In genomic region chr10:5588603-5589002, GRCh38 we compare ENCODE assay signal across 1 cellular context.
TF ChIP-seq lines count a peak whose summit lies in the region.

No MANE protein-coding gene starts in this region.

TF ChIP-seq in H1, 55 proteins besides CTCF, POLR2A, EP300 and RAD21:
- TF ChIP-seq KDM4A (IDR thresholded peaks at IDR 0.05; ENCODE audit: low read depth, low read length, severe bottlenecking) (no peak), KDM1A (IDR thresholded peaks at IDR 0.05; ENCODE audit: borderline replicate concordance, low read length) (no peak), EGR1 (IDR thresholded peaks at IDR 0.05; ENCODE audit: borderline replicate concordance, low read depth, low read length) (no peak), SIRT6 (IDR thresholded peaks at IDR 0.05; ENCODE audit: low read length) (no peak), CREB1 (IDR thresholded peaks at IDR 0.05) (no peak), YY1 (IDR thresholded peaks at IDR 0.05; ENCODE audit: low read depth, low read length) (no peak), TAF7 (optimal IDR thresholded peaks at IDR 0.05; ENCODE audit: borderline replicate concordance, low read depth, low read length) (no peak), TAF1 (IDR thresholded peaks at IDR 0.05; ENCODE audit: low read depth, low read length) (no peak), SP1 (IDR thresholded peaks at IDR 0.05; ENCODE audit: low read depth, low read length) (no peak), NRF1 (IDR thresholded peaks at IDR 0.05; ENCODE audit: low read depth, low read length) (no peak), CTBP2 (IDR thresholded peaks at IDR 0.05; ENCODE audit: borderline replicate concordance, insufficient read depth, insufficient read length, low read length) (no peak), TEAD4 (IDR thresholded peaks at IDR 0.05; ENCODE audit: low read depth, low read length) (no peak), CBX8 (IDR thresholded peaks at IDR 0.05; ENCODE audit: borderline replicate concordance, low read depth, low read length) (no peak), JUN (IDR thresholded peaks at IDR 0.05; ENCODE audit: low read depth, low read length) (no peak)
